In the genomic region with DNA sequence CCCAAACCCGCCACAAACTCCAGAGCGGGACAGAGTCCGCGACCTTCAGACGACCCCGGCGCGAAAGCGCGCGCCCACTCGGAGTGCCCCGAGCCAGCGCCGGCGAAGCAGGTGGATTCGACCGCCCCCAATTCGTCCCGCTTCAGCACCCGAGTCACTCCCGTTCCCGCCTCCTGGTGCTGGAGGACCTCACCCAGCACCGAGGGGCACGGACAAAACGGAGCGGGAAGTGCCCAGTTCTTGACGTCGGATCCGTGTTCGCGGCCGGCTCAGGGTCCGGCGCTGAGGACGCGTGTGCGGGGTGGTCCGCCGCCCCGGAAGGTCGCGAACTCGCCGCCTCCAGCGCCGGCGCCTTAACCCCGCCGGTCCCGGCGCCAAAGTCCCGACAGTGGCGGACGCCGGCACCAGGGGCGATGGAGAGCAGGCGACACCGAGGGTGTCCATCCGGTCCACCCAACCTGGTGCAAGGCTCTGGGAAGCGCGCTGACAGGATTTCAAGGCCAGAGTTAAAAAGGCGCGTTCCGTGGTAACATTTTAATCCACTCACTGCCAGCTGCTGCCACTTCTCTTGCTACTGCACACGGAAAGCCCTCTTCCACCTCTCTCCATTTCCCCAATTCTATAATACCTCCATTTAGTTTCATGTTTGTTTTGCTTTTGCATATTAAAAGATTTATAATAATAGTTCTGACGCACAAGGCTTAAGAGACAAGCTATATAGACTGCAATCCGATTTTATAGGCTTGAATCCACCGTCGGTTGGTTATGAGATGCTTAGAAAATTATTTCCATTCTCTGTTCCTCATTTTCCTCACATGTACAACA, we compare ENCODE assay signal across 8 cellular contexts.
A peak's percentile ranks its signal among the peaks of the same experiment; 100 is the strongest.
DNase-seq lines count a peak whose midpoint lies in the region; ATAC-seq, FAIRE-seq and TF ChIP-seq lines count a peak whose summit lies in the region.

No MANE protein-coding gene starts in this region.

- peak overlapping the region; percentile 68 to 78 for H3K4me2 ChIP-seq in H1 (ENCODE audit: insufficient read depth in 1 of 2, low read depth in 2 of 2, low read length in 2 of 2)

- H2BK20ac ChIP-seq in H1 (ENCODE audit: low read length) = no peak overlapping the region

- POLR2A ChIA-PET in H1 (lab: Charles Lee; ENCODE audit: partially characterized antibody) = interaction anchor here (1.2 kb wide), 1 partner anchor 20 kb away, joined by 3 read pairs; no protein-coding TSS in a partner anchor

- TF ChIP-seq POLR2A in H1 (IDR thresholded peaks at IDR 0.05; ENCODE audit: control extremely low read depth in 1 of 2, low read depth in 2 of 2, low read length in 2 of 2) (no peak), testis (IDR thresholded peaks at IDR 0.05) (no peak)

- H3K4me1 ChIP-seq in H1 (replicated peaks in 1 of 4; ENCODE audit: control insufficient read depth in 3 of 4, insufficient read depth in 4 of 4, low read length in 3 of 4) (no peaks in the 10 kb centered on the region), testis (no peaks in the 10 kb centered on the region)

- no peak overlapping the region for H3K23ac ChIP-seq in H1 (ENCODE audit: insufficient read length)

- H2BK12ac ChIP-seq in H1 (ENCODE audit: low read depth, low read length) = no peak overlapping the region

- H3K36me3 ChIP-seq in H1 (ENCODE audit: control insufficient read depth in 2 of 4, insufficient read depth in 4 of 4, low read length in 3 of 4) (no peaks in the 10 kb centered on the region), testis (ENCODE audit: low read depth, missing control alignments) (no peaks in the 10 kb centered on the region)

- 43% methylated on average over 58 of the region's 70 CpGs; no CpG with 5 or more reads in 1 of the 2 experiments for WGBS in H1 (ENCODE audit: extremely low coverage in 1 of 2, insufficient coverage in 1 of 2, insufficient read length in 1 of 2, insufficient replicate concordance in 2 of 2, low coverage in 1 of 2, low lambda C conversion rate in 2 of 2, missing lambda C conversion rate in 1 of 2), 2 experiments
- WGBS in testis, 2 donors = 6 to 14% methylated on average over 11 to 60 of the region's 70 CpGs

- no peak overlapping the region for H2BK120ac ChIP-seq in H1 (replicated peaks; ENCODE audit: low read depth, low read length)

- peak; percentile 46 to 66 (median 64) for TF ChIP-seq CTCF in H1 (IDR thresholded peaks at IDR 0.05; ENCODE audit: control extremely low read depth in 1 of 3, insufficient read depth in 1 of 3, low read depth in 1 of 3, low read length in 3 of 3)
- TF ChIP-seq CTCF in testis (IDR thresholded peaks at IDR 0.05) = peak; percentile 37 to 61 (median 41)

- no peaks in the 10 kb centered on the region for H3K79me2 ChIP-seq in H1 (ENCODE audit: control insufficient read depth in 1 of 2, insufficient read depth in 2 of 2, low read length in 2 of 2)

- intact Hi-C loops in testis (cut with DNase I; ENCODE audit: low total_unique reads) = no loop called here

- no peak overlapping the region for H3K27ac ChIP-seq in H1 (ENCODE audit: low read depth, low read length)
- H3K27ac ChIP-seq in testis = no peak overlapping the region

- H2AFZ ChIP-seq in H1 (ENCODE audit: low read length) = peak overlapping the region; percentile 96

- peak; percentile 42 to 52; a peak in 3 of 4 replicates for TF ChIP-seq RAD21 in H1 (IDR thresholded peaks at IDR 0.05 in 1 of 2, conservative IDR thresholded peaks at IDR 0.05 in 1 of 2; ENCODE audit: low read depth in 2 of 2, low read length in 2 of 2)

- peak; percentile 68 for DNase-seq in Caki2 (ENCODE audit: low read depth)
- peak; percentile 13 for DNase-seq in OCI-M2 (lab: John Stamatoyannopoulos, UW; ENCODE audit: unreplicated experiment)
- DNase-seq in H1 (ENCODE audit: low read depth in 1 of 2, low spot score in 2 of 2) = peak in 1 of 2 experiments; percentile 91
- peak; percentile 11 for DNase-seq in midbrain (lab: John Stamatoyannopoulos, UW)
- DNase-seq in testis = peak; percentile 46

- no peak overlapping the region for H2BK5ac ChIP-seq in H1 (ENCODE audit: low read depth, low read length)

- no peak overlapping the region for H3K14ac ChIP-seq in H1 (ENCODE audit: insufficient read length)

- H2BK15ac ChIP-seq in H1 (ENCODE audit: low read length) = no peak overlapping the region

- TF ChIP-seq EP300 in H1 (IDR thresholded peaks at IDR 0.05; ENCODE audit: borderline replicate concordance in 1 of 2, low read depth in 2 of 2, low read length in 2 of 2) = no peak

- H4K20me1 ChIP-seq in H1 (replicated peaks in 1 of 2; ENCODE audit: control insufficient read depth in 1 of 2, insufficient read depth in 2 of 2, low read length in 2 of 2) = no peaks in the 10 kb centered on the region

- 0 out of 2 replicates have a peak overlapping the region, but pooled peaks have one; percentile 32 for H3K18ac ChIP-seq in H1 (ENCODE audit: extremely low read depth, low read length)

- ATAC-seq in GM21576 (IDR thresholded peaks at IDR 0.05; ENCODE audit: unreplicated experiment) (peak; percentile 88), GM19467 (IDR thresholded peaks at IDR 0.05; ENCODE audit: unreplicated experiment) (no peak), HG02763 (IDR thresholded peaks at IDR 0.05; ENCODE audit: unreplicated experiment) (no peak)

- FAIRE-seq in H1 (lab: Jason Lieb, UNC) = no peak

- peak overlapping the region; percentile 68; the same call in 1 of the 2 replicates for H4K8ac ChIP-seq in H1 (ENCODE audit: extremely low read depth, insufficient read depth, low read length)

- no peak overlapping the region for H3K56ac ChIP-seq in H1 (replicated peaks; ENCODE audit: insufficient read length, low read depth, low read length)

- H3K9me3 ChIP-seq in H1 (ENCODE audit: insufficient read depth in 2 of 2, low read depth in 1 of 2, low read length in 1 of 2) = peaks cover 5% of the 10 kb centered on the region in 2 experiments; a peak in 2 of 4 replicates
- H3K9me3 ChIP-seq in testis = no peaks in the 10 kb centered on the region

- no peak overlapping the region for H3K4ac ChIP-seq in H1 (replicated peaks; ENCODE audit: insufficient read length, low read depth, low read length)

- H4K91ac ChIP-seq in H1 (replicated peaks; ENCODE audit: insufficient read length, low read length) = peak overlapping the region; percentile 81

- H3K4me3 ChIP-seq in H1 (ENCODE audit: extremely low read depth in 1 of 4, insufficient read depth in 2 of 4, low read depth in 3 of 4, low read length in 4 of 4) (peak overlapping the region; percentile 35 to 63 (median 51)), testis (peak overlapping the region; percentile 47 to 51)

- in situ Hi-C loops in Caki2 (cut with HindIII; ENCODE audit: low pct_unique_long_range_greater_than_20kb, low sequenced_read_pairs) = no loop called here

- peaks cover 0 to 17% (median 7%) of the 10 kb centered on the region in 4 experiments; a peak in 6 of 7 replicates for H3K27me3 ChIP-seq in H1 (replicated peaks in 1 of 4; ENCODE audit: control insufficient read depth in 3 of 4, extremely low read depth in 1 of 4, insufficient read depth in 3 of 4, low read length in 3 of 4)
- no peaks in the 10 kb centered on the region for H3K27me3 ChIP-seq in testis

- no peak overlapping the region for H2AK5ac ChIP-seq in H1 (ENCODE audit: low read depth, low read length)

- no peaks in the 10 kb centered on the region for H3K79me1 ChIP-seq in H1 (ENCODE audit: low read depth, low read length)

- peak overlapping the region in 1 of 4 experiments; percentile 51; a peak in 2 of 7 replicates for H3K9ac ChIP-seq in H1 (replicated peaks in 1 of 4; ENCODE audit: extremely low read depth in 1 of 4, low read depth in 3 of 4, low read length in 3 of 4)

- no peak overlapping the region for H4K5ac ChIP-seq in H1 (ENCODE audit: insufficient read length, low read depth, low read length)

- H3K23me2 ChIP-seq in H1 (ENCODE audit: low read depth, low read length) = peaks cover 2% of the 10 kb centered on the region; the same call in 1 of the 2 replicates

- CTCF ChIA-PET in H1 (lab: Charles Lee; ENCODE audit: partially characterized antibody) = interaction anchor here (0.6 to 1.8 kb wide), 8 partner anchors 9 to 127 kb away, joined by 3 to 9 read pairs (median 3); no protein-coding TSS in a partner anchor

TF ChIP-seq in H1, 55 proteins besides CTCF, POLR2A, EP300 and RAD21 (continues in another document):
- TF ChIP-seq, protein P1, sequence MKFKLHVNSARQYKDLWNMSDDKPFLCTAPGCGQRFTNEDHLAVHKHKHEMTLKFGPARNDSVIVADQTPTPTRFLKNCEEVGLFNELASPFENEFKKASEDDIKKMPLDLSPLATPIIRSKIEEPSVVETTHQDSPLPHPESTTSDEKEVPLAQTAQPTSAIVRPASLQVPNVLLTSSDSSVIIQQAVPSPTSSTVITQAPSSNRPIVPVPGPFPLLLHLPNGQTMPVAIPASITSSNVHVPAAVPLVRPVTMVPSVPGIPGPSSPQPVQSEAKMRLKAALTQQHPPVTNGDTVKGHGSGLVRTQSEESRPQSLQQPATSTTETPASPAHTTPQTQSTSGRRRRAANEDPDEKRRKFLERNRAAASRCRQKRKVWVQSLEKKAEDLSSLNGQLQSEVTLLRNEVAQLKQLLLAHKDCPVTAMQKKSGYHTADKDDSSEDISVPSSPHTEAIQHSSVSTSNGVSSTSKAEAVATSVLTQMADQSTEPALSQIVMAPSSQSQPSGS (IDR thresholded peaks at IDR 0.05; ENCODE audit: low read length) = no peak
- TF ChIP-seq KDM1A (IDR thresholded peaks at IDR 0.05; ENCODE audit: borderline replicate concordance, low read length) (no peak), PHF8 (conservative IDR thresholded peaks at IDR 0.05; ENCODE audit: low read depth, low read length) (0 out of 2 replicates have a peak, but pooled peaks have one; percentile 26), RBBP5 (IDR thresholded peaks at IDR 0.05; ENCODE audit: borderline replicate concordance, low read depth, low read length) (0 out of 2 replicates have a peak, but pooled peaks have one; percentile 44), BACH1 (IDR thresholded peaks at IDR 0.05; ENCODE audit: low read length) (no peak), CEBPB (IDR thresholded peaks at IDR 0.05; ENCODE audit: low read depth, low read length) (no peak), KDM4A (IDR thresholded peaks at IDR 0.05; ENCODE audit: low read depth, low read length, severe bottlenecking) (peak; percentile 54), ASH2L (IDR thresholded peaks at IDR 0.05; ENCODE audit: low read length) (peak; percentile 69), SUZ12 (IDR thresholded peaks at IDR 0.05; ENCODE audit: low read length) (no peak)
- TF ChIP-seq, protein P2, sequence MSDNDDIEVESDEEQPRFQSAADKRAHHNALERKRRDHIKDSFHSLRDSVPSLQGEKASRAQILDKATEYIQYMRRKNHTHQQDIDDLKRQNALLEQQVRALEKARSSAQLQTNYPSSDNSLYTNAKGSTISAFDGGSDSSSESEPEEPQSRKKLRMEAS (IDR thresholded peaks at IDR 0.05) = peak; percentile 46; the same call in 1 of the 2 replicates
- TF ChIP-seq, protein P3, sequence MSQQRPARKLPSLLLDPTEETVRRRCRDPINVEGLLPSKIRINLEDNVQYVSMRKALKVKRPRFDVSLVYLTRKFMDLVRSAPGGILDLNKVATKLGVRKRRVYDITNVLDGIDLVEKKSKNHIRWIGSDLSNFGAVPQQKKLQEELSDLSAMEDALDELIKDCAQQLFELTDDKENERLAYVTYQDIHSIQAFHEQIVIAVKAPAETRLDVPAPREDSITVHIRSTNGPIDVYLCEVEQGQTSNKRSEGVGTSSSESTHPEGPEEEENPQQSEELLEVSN (IDR thresholded peaks at IDR 0.05) = peak; percentile 78; the same call in 1 of the 2 replicates
